ENCODE assay signal across 9 cellular contexts in the genomic region with DNA sequence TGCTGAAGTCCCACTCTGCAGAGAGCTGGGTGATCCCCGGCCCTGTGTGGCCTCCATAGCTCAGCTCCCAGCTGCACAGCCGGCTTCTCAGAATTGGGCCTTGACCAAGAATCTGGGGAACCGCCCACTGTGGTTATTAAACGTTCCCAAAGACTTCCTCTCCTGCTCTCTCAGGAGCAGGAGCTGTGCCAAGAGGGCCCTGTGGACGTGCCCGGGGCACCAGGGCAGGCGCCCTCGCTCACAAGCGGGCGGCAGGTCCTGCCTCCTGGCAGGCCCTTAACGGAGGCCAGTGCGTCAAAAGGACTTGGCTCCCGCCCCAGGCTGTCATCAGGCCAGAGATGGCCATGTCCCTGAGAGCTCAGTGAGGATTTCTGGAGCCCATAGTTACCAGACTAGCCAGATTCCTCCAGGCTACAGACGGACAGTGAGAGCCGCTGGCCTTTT. TPM values are rescaled to one million over a fixed set of nuclear protein-coding genes. Genes with fewer than 3 reads are reported as not detected.
A peak's percentile ranks its signal among the peaks of the same experiment; 100 is the strongest.
DNase-seq lines count a peak whose midpoint lies in the region; ATAC-seq and TF ChIP-seq lines count a peak whose summit lies in the region.
"Had no signal": no experiment of that assay in that cellular context is flagged by ENCODE, and none has a peak within 500 bp of the region (broad histone marks: within the 10 kb centered on the region; RNA-seq: fewer than 3 reads in every experiment).

No MANE protein-coding gene starts in this region.

- intact Hi-C loops in left colon (cut with DNase I, micrococcal nuclease), result no loop called here

- H3K27me3 ChIP-seq in upper lobe of left lung, result peaks cover 0 to 10% (median 0%) of the 10 kb centered on the region in 4 donors

- peak in 1 of 4 donors; percentile 17 for TF ChIP-seq POLR2A in upper lobe of left lung (IDR thresholded peaks at IDR 0.05)

- no peak overlapping the region for H3K4me3 ChIP-seq in upper lobe of left lung

- DNase-seq in DMS153 treated with DMSO at 0.1 percent for 48 hours (lab: John Stamatoyannopoulos, UW; ENCODE audit: unreplicated experiment) (peak; percentile 24), DMS153 (lab: John Stamatoyannopoulos, UW) (no peak), T47D (ENCODE audit: low read depth in 1 of 2, low spot score in 1 of 2) (peak; percentile 59 to 70), left colon (peak; percentile 86 to 91), upper lobe of left lung (peak; percentile 92 to 97), islet precursor cell (no peak), GM13977 (ENCODE audit: low spot score) (no peak)

- H3K9me3 ChIP-seq in upper lobe of left lung, result no peaks in the 10 kb centered on the region

- in situ Hi-C loops in T47D (cut with HindIII; ENCODE audit: low pct_unique_long_range_greater_than_20kb, low sequenced_read_pairs) (no loop called here), GM13977 (cut with MboI; ENCODE audit: low pct_unique_long_range_greater_than_20kb, low sequenced_read_pairs, unreplicated experiment) (no loop called here)

- ATAC-seq in left colon (peak; percentile 66), upper lobe of left lung (ENCODE audit: low FRiP score in 2 of 2) (peak; percentile 83 to 95), HG02759 (IDR thresholded peaks at IDR 0.05; ENCODE audit: unreplicated experiment) (no peak)

- peak overlapping the region; percentile 45 to 79 (median 75) for H3K27ac ChIP-seq in upper lobe of left lung
- H3K27ac ChIP-seq: 22Rv1 had no signal

- peaks cover 41 to 69% (median 41%) of the 10 kb centered on the region in 4 donors for H3K4me1 ChIP-seq in upper lobe of left lung

- TF ChIP-seq EP300 in upper lobe of left lung (IDR thresholded peaks at IDR 0.05), result peak in 1 of 4 donors; percentile 65

- 0 to 5% methylated on average over 5 to 15 of the region's 15 CpGs for WGBS in upper lobe of left lung, 2 donors

- no peak for TF ChIP-seq CTCF in upper lobe of left lung (IDR thresholded peaks at IDR 0.05)
- TF ChIP-seq CTCF in GM13977 (IDR thresholded peaks at IDR 0.05; ENCODE audit: extremely low read depth, insufficient read depth, missing control alignments), result no peak

- H3K36me3 ChIP-seq in upper lobe of left lung, result no peaks in the 10 kb centered on the region

RNA-seq across cellular contexts. Expression of gene ZC3H12D, which starts 30.4 kb away (rescaled TPM):
- total RNA-seq in left colon, result 1 to 10 TPM; 4.3 to 8.7 TPM
- 1 to 10 TPM; 1.4 to 5.7 (median 2.6) TPM for total RNA-seq in upper lobe of left lung

RNA-seq across cellular contexts. Expression of gene SUMO4, which starts 54.4 kb away (rescaled TPM):
- total RNA-seq in left colon (1 to 10 TPM; 2.1 to 2.7 TPM), upper lobe of left lung (1 to 10 TPM; 1.9 to 8.4 (median 3.5) TPM)

Comparison
In these comparisons a context has a peak if more than half of its experiments do, and no peak if none do; other contexts are left out.
1. DNase-seq: peak in DMS153 treated with DMSO at 0.1 percent for 48 hours (single experiment), T47D (2 of 2), left colon (2 of 2) and upper lobe of left lung (2 of 2); none in DMS153 (single experiment), islet precursor cell (single experiment) and GM13977 (single experiment).